21 cellular contexts compared by ENCODE assay signal in the genomic region with DNA sequence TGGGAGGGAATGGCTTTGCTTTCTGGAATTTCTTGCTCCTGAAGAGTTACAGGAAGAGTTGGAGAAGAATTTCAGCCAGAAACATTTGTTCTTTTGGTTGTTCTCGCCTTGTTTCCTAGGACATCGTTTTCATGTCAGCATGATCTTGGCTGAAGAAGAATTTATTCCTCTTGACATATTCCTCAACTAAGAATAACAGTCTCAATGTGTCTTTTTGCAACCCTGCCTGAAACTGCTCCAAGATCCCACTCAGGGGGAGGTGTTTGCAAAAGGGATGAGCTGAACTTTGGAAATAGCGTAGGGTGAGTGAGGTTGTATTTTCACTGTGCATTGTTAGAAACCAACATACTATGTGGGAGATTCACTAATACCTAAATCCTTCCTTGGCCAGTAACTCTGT. TPM values are rescaled to one million over a fixed set of nuclear protein-coding genes. Genes with fewer than 3 reads are reported as not detected.
A peak's percentile ranks its signal among the peaks of the same experiment; 100 is the strongest.
DNase-seq lines count a peak whose midpoint lies in the region; ATAC-seq and TF ChIP-seq lines count a peak whose summit lies in the region.
"Had no signal": no experiment of that assay in that cellular context is flagged by ENCODE, and none has a peak within 500 bp of the region (broad histone marks: within the 10 kb centered on the region; RNA-seq: fewer than 3 reads in every experiment).

No MANE protein-coding gene starts in this region.

- ATAC-seq in Right ventricle myocardium inferior (peak; percentile 46), gastrocnemius medialis (peak; percentile 44 to 66)
- no peak for ATAC-seq in stimulated activated memory B cell treated with anti-CD40 and anti-IgM and Interleukin-4, amounts not matched to agents 10 μg/mL and 1 μg/mL and 100 μg/mL, for 72 hours
- ATAC-seq: Panc1 had no signal

- H3K4me1 ChIP-seq in gastrocnemius medialis (peaks cover 12 to 46% of the 10 kb centered on the region in 2 donors), vagina (peaks cover 40% of the 10 kb centered on the region), breast epithelium (no peaks in the 10 kb centered on the region)
- H3K4me1 ChIP-seq: BLaER1 had no signal

- H3K27ac Mint-ChIP-seq in stimulated activated memory B cell treated with anti-CD40 and anti-IgM and Interleukin-4, amounts not matched to agents 10 μg/mL and 1 μg/mL and 100 μg/mL, for 72 hours, result no peak overlapping the region
- H3K27ac Mint-ChIP-seq: CD8-positive, alpha-beta memory T cell; HFFc6 had no signal

- no peaks in the 10 kb centered on the region for H3K36me3 Mint-ChIP-seq in stimulated activated memory B cell treated with anti-CD40 and anti-IgM and Interleukin-4, amounts not matched to agents 10 μg/mL and 1 μg/mL and 100 μg/mL, for 72 hours
- H3K36me3 Mint-ChIP-seq: CD8-positive, alpha-beta memory T cell had no signal

- in situ Hi-C loops in gastrocnemius medialis (cut with MboI; ENCODE audit: low sequenced_read_pairs in 4 of 4), result loop anchor here in 1 of 4 donors (25.0 kb wide), 1 partner anchor 93 kb away; no protein-coding TSS in a partner anchor

- H3K4me3 Mint-ChIP-seq in stimulated activated memory B cell treated with anti-CD40 and anti-IgM and Interleukin-4, amounts not matched to agents 10 μg/mL and 1 μg/mL and 100 μg/mL, for 72 hours, result no peak overlapping the region
- H3K4me3 Mint-ChIP-seq: CD8-positive, alpha-beta memory T cell; HFFc6 had no signal

- no peak for TF ChIP-seq POLR2A in gastrocnemius medialis (IDR thresholded peaks at IDR 0.05)
- TF ChIP-seq POLR2A in vagina (IDR thresholded peaks at IDR 0.05), result no peak
- TF ChIP-seq POLR2A in breast epithelium (IDR thresholded peaks at IDR 0.05), result no peak

- no peaks in the 10 kb centered on the region for H3K36me3 ChIP-seq in gastrocnemius medialis
- no peaks in the 10 kb centered on the region for H3K36me3 ChIP-seq in vagina
- no peaks in the 10 kb centered on the region for H3K36me3 ChIP-seq in breast epithelium
- H3K36me3 ChIP-seq: BLaER1 had no signal

- no peak for DNase-seq in Right ventricle myocardium inferior (ENCODE audit: missing footprints)
- DNase-seq in cardiac septum (ENCODE audit: low spot score), result no peak
- peak; percentile 3 for DNase-seq in middle frontal gyrus (ENCODE audit: extremely low spot score, low spot score)
- peak in 1 of 2 donors; percentile 46 for DNase-seq in gastrocnemius medialis
- DNase-seq in vagina (ENCODE audit: extremely low spot score in 2 of 2), result no peak
- DNase-seq in SIG-M5 treated with dmso at 0.1 percent for 504 hours (lab: John Stamatoyannopoulos, UW; ENCODE audit: unreplicated experiment), result no peak
- DNase-seq in breast epithelium (ENCODE audit: low spot score in 2 of 2), result no peak
- DNase-seq: CD8-positive, alpha-beta memory T cell; HFFc6; Karpas-422; MM.1S; NCI-H1105; NCI-H1694 treated with DMSO at 0.1 percent for 48 hours; NCI-H2171; NCI-H774 had no signal

- TF ChIP-seq CTCF in gastrocnemius medialis (IDR thresholded peaks at IDR 0.05 in 4 of 5, conservative IDR thresholded peaks at IDR 0.05 in 1 of 5) (no peak), vagina (IDR thresholded peaks at IDR 0.05) (no peak), breast epithelium (IDR thresholded peaks at IDR 0.05) (no peak)

- H3K4me1 Mint-ChIP-seq in stimulated activated memory B cell treated with anti-CD40 and anti-IgM and Interleukin-4, amounts not matched to agents 10 μg/mL and 1 μg/mL and 100 μg/mL, for 72 hours, result no peaks in the 10 kb centered on the region
- H3K4me1 Mint-ChIP-seq: CD8-positive, alpha-beta memory T cell had no signal

- H3K27ac ChIP-seq in gastrocnemius medialis (peak overlapping the region; percentile 17 to 66 (median 46)), vagina (peak overlapping the region; percentile 46), breast epithelium (peak overlapping the region in 1 of 2 donors; percentile 41)
- H3K27ac ChIP-seq: 22Rv1, BLaER1 had no signal

- no peaks in the 10 kb centered on the region for H3K27me3 ChIP-seq in gastrocnemius medialis
- no peaks in the 10 kb centered on the region for H3K27me3 ChIP-seq in vagina
- no peaks in the 10 kb centered on the region for H3K27me3 ChIP-seq in breast epithelium
- H3K27me3 ChIP-seq: BLaER1 had no signal

- H3K9me3 Mint-ChIP-seq in stimulated activated memory B cell treated with anti-CD40 and anti-IgM and Interleukin-4, amounts not matched to agents 10 μg/mL and 1 μg/mL and 100 μg/mL, for 72 hours, result no peaks in the 10 kb centered on the region
- H3K9me3 Mint-ChIP-seq: CD8-positive, alpha-beta memory T cell; HFFc6 had no signal

- H3K4me3 ChIP-seq in gastrocnemius medialis (no peak overlapping the region), vagina (no peak overlapping the region), breast epithelium (no peak overlapping the region)
- H3K4me3 ChIP-seq: BLaER1 had no signal

- intact Hi-C loops in Right ventricle myocardium inferior (cut with DNase I) (no loop called here), cardiac septum (cut with DNase I) (no loop called here), gastrocnemius medialis (cut with DNase I; ENCODE audit: low total_unique reads) (no loop called here), vagina (cut with DNase I) (no loop called here), breast epithelium (cut with DNase I; ENCODE audit: low total_unique reads) (no loop called here)

- peaks cover 32% of the 10 kb centered on the region for H3K27me3 Mint-ChIP-seq in stimulated activated memory B cell treated with anti-CD40 and anti-IgM and Interleukin-4, amounts not matched to agents 10 μg/mL and 1 μg/mL and 100 μg/mL, for 72 hours

- H3K9me3 ChIP-seq in gastrocnemius medialis (no peaks in the 10 kb centered on the region), vagina (no peaks in the 10 kb centered on the region), breast epithelium (no peaks in the 10 kb centered on the region)
- H3K9me3 ChIP-seq: BLaER1 had no signal

RNA-seq across cellular contexts. Expression of a gene that starts 26.1 kb away (rescaled TPM):
- total RNA-seq in Right ventricle myocardium inferior (10.8 TPM), cardiac septum (3.6 TPM), gastrocnemius medialis (1 to 10 TPM; 4.9 to 9.9 (median 8.7) TPM), vagina (38.5 TPM), breast epithelium (10 to 100 TPM; 17.0 to 33.9 (median 18.7) TPM)
- total RNA-seq: CD8-positive, alpha-beta memory T cell; H4; NCI-H460 had no signal
